In genomic region chr6:70108230-70108629, GRCh38 we compare ENCODE assay signal across 9 cellular contexts.
DNase-seq lines count a peak whose midpoint lies in the region; ATAC-seq, FAIRE-seq and TF ChIP-seq lines count a peak whose summit lies in the region.
"Had no signal": no experiment of that assay in that cellular context is flagged by ENCODE, and none has a peak within 500 bp of the region (broad histone marks: within the 10 kb centered on the region; RNA-seq: fewer than 3 reads in every experiment).

No MANE protein-coding gene starts in this region.

- peak overlapping the region in 2 of 3 experiments; percentile 33 to 57 for H3K27ac Mint-ChIP-seq in nephron
- H3K27ac Mint-ChIP-seq: activated naive CD8-positive, alpha-beta T cell had no signal

- peaks cover 3% of the 10 kb centered on the region for H3K27me3 Mint-ChIP-seq in nephron (ENCODE audit: low read depth)

- H2BK12ac ChIP-seq in H1 (ENCODE audit: low read depth, low read length): no peak overlapping the region

- no peaks in the 10 kb centered on the region; the same call in 1 of the 2 replicates for H3K79me1 ChIP-seq in H1 (ENCODE audit: low read depth, low read length)

- ATAC-seq in HG02798 (IDR thresholded peaks at IDR 0.05; ENCODE audit: poor library complexity, unreplicated experiment): peak; percentile 55
- no peak for ATAC-seq in GM19452 (IDR thresholded peaks at IDR 0.05; ENCODE audit: unreplicated experiment)

- peak; percentile 81 to 84 for TF ChIP-seq RAD21 in H1 (IDR thresholded peaks at IDR 0.05 in 1 of 2, conservative IDR thresholded peaks at IDR 0.05 in 1 of 2; ENCODE audit: low read depth in 2 of 2, low read length in 2 of 2)

- POLR2A ChIA-PET in H1 (lab: Charles Lee; ENCODE audit: partially characterized antibody): no interaction called here

- H3K9ac ChIP-seq in H1 (replicated peaks in 1 of 4; ENCODE audit: extremely low read depth in 1 of 4, low read depth in 3 of 4, low read length in 3 of 4): no peak overlapping the region

- H3K9me3 Mint-ChIP-seq in nephron: no peaks in the 10 kb centered on the region

- no peak overlapping the region for H3K56ac ChIP-seq in H1 (replicated peaks; ENCODE audit: insufficient read length, low read depth, low read length)

- 85% methylated on average over 1 of the region's 1 CpG; no CpG with 5 or more reads in 1 of the 2 experiments for WGBS in H1 (ENCODE audit: extremely low coverage in 1 of 2, insufficient coverage in 1 of 2, insufficient read length in 1 of 2, insufficient replicate concordance in 2 of 2, low coverage in 1 of 2, low lambda C conversion rate in 2 of 2, missing lambda C conversion rate in 1 of 2), 2 experiments

- CTCF ChIA-PET in H1 (lab: Charles Lee; ENCODE audit: partially characterized antibody): interaction anchor here (0.5 to 3.7 kb wide), 26 partner anchors 9 to 1113 kb away, joined by 3 to 25 read pairs (median 3); partner anchors contain the start of gene LMBRD1

- H3K4me2 ChIP-seq in H1 (ENCODE audit: insufficient read depth in 1 of 2, low read depth in 2 of 2, low read length in 2 of 2): no peak overlapping the region

- H4K5ac ChIP-seq in H1 (ENCODE audit: insufficient read length, low read depth, low read length): no peak overlapping the region

- H3K27ac ChIP-seq in H1 (ENCODE audit: low read depth, low read length): no peak overlapping the region

- H3K4me3 Mint-ChIP-seq in nephron: no peak overlapping the region
- H3K4me3 Mint-ChIP-seq: activated naive CD8-positive, alpha-beta T cell had no signal

- no peak overlapping the region for H2BK5ac ChIP-seq in H1 (ENCODE audit: low read depth, low read length)

- no peak for TF ChIP-seq POLR2A in H1 (IDR thresholded peaks at IDR 0.05; ENCODE audit: control extremely low read depth in 1 of 2, low read depth in 2 of 2, low read length in 2 of 2)

- H3K36me3 ChIP-seq in H1 (ENCODE audit: control insufficient read depth in 2 of 4, insufficient read depth in 4 of 4, low read length in 3 of 4): no peaks in the 10 kb centered on the region

- no peak overlapping the region for H4K91ac ChIP-seq in H1 (replicated peaks; ENCODE audit: insufficient read length, low read length)

- no peak overlapping the region for H2BK20ac ChIP-seq in H1 (ENCODE audit: low read length)

- H3K23me2 ChIP-seq in H1 (ENCODE audit: low read depth, low read length): no peaks in the 10 kb centered on the region; the same call in 1 of the 2 replicates

- H3K18ac ChIP-seq in H1 (ENCODE audit: extremely low read depth, low read length): no peak overlapping the region

- H3K27me3 ChIP-seq in H1 (replicated peaks in 1 of 4; ENCODE audit: control insufficient read depth in 3 of 4, extremely low read depth in 1 of 4, insufficient read depth in 3 of 4, low read length in 3 of 4): no peaks in the 10 kb centered on the region

- no peak for FAIRE-seq in H1 (lab: Jason Lieb, UNC)

- H4K8ac ChIP-seq in H1 (ENCODE audit: extremely low read depth, insufficient read depth, low read length): no peak overlapping the region

- H2BK15ac ChIP-seq in H1 (ENCODE audit: low read length): no peak overlapping the region

- H3K9me3 ChIP-seq in H1 (ENCODE audit: insufficient read depth in 2 of 2, low read depth in 1 of 2, low read length in 1 of 2): no peaks in the 10 kb centered on the region

- no peak overlapping the region for H3K23ac ChIP-seq in H1 (ENCODE audit: insufficient read length)

- H2AFZ ChIP-seq in H1 (ENCODE audit: low read length): no peak overlapping the region

- TF ChIP-seq CTCF in H1 (IDR thresholded peaks at IDR 0.05; ENCODE audit: control extremely low read depth in 1 of 3, insufficient read depth in 1 of 3, low read depth in 1 of 3, low read length in 3 of 3): peak in 2 of 3 experiments; percentile 45 to 53; a peak in 2 of 4 replicates
- TF ChIP-seq CTCF in nephron (IDR thresholded peaks at IDR 0.05; ENCODE audit: unreplicated experiment in 3 of 3): peak; percentile 69 to 81 (median 74)

- no peak overlapping the region for H3K4ac ChIP-seq in H1 (replicated peaks; ENCODE audit: insufficient read length, low read depth, low read length)

- H3K4me1 ChIP-seq in H1 (replicated peaks in 1 of 4; ENCODE audit: control insufficient read depth in 3 of 4, insufficient read depth in 4 of 4, low read length in 3 of 4): peaks cover 0 to 3% (median 1%) of the 10 kb centered on the region in 4 experiments; a peak in 3 of 7 replicates

- peaks cover 51% of the 10 kb centered on the region for H3K4me1 Mint-ChIP-seq in nephron

- TF ChIP-seq EP300 in H1 (IDR thresholded peaks at IDR 0.05; ENCODE audit: borderline replicate concordance in 1 of 2, low read depth in 2 of 2, low read length in 2 of 2): no peak

- DNase-seq in NCI-H82 (lab: John Stamatoyannopoulos, UW): peak; percentile 66
- no peak for DNase-seq in NCI-H82 treated with DMSO at 0.1 percent for 48 hours (lab: John Stamatoyannopoulos, UW; ENCODE audit: unreplicated experiment)
- peak; percentile 28 for DNase-seq in NCI-H748 treated with DMSO at 0.1 percent for 48 hours (lab: John Stamatoyannopoulos, UW)
- no peak for DNase-seq in H1 (ENCODE audit: low read depth in 1 of 2, low spot score in 2 of 2)
- no peak for DNase-seq in activated naive CD4-positive, alpha-beta T cell treated with Interleukin-2 at 50 U/mL for 16 hours

- H2AK5ac ChIP-seq in H1 (ENCODE audit: low read depth, low read length): no peak overlapping the region

- no peak overlapping the region for H3K4me3 ChIP-seq in H1 (ENCODE audit: extremely low read depth in 1 of 4, insufficient read depth in 2 of 4, low read depth in 3 of 4, low read length in 4 of 4)

- no peaks in the 10 kb centered on the region for H3K79me2 ChIP-seq in H1 (ENCODE audit: control insufficient read depth in 1 of 2, insufficient read depth in 2 of 2, low read length in 2 of 2)

- no peaks in the 10 kb centered on the region for H3K36me3 Mint-ChIP-seq in nephron (ENCODE audit: low read depth)
- H3K36me3 Mint-ChIP-seq: activated naive CD8-positive, alpha-beta T cell had no signal

- H4K20me1 ChIP-seq in H1 (replicated peaks in 1 of 2; ENCODE audit: control insufficient read depth in 1 of 2, insufficient read depth in 2 of 2, low read length in 2 of 2): no peaks in the 10 kb centered on the region

- H2BK120ac ChIP-seq in H1 (replicated peaks; ENCODE audit: low read depth, low read length): no peak overlapping the region

- no peak overlapping the region for H3K14ac ChIP-seq in H1 (ENCODE audit: insufficient read length)

TF ChIP-seq in H1, 55 proteins besides CTCF, POLR2A, EP300 and RAD21:
- no peak for TF ChIP-seq SP4 (IDR thresholded peaks at IDR 0.05; ENCODE audit: low read length)
- TF ChIP-seq NRF1 (IDR thresholded peaks at IDR 0.05; ENCODE audit: low read depth, low read length): no peak
- TF ChIP-seq USF2 (IDR thresholded peaks at IDR 0.05; ENCODE audit: low read length): no peak
- no peak for TF ChIP-seq GTF2F1 (IDR thresholded peaks at IDR 0.05; ENCODE audit: borderline replicate concordance, low read depth, low read length)
- TF ChIP-seq EGR1 (IDR thresholded peaks at IDR 0.05; ENCODE audit: borderline replicate concordance, low read depth, low read length): no peak
- no peak for TF ChIP-seq TEAD4 (IDR thresholded peaks at IDR 0.05; ENCODE audit: low read depth, low read length)
- TF ChIP-seq HDAC2 (IDR thresholded peaks at IDR 0.05; ENCODE audit: borderline replicate concordance in 1 of 2, low read depth in 2 of 2, low read length in 2 of 2): no peak
- no peak for TF ChIP-seq PHF8 (conservative IDR thresholded peaks at IDR 0.05; ENCODE audit: low read depth, low read length)
- no peak for TF ChIP-seq CTBP2 (IDR thresholded peaks at IDR 0.05; ENCODE audit: borderline replicate concordance, insufficient read depth, insufficient read length, low read length)
- no peak for TF ChIP-seq JUN (IDR thresholded peaks at IDR 0.05; ENCODE audit: low read depth, low read length)
TF ChIP-seq in H1: peak in this region for 0.

Comparison
In these comparisons a context has a peak if more than half of its experiments do, and no peak if none do; other contexts are left out.
1. DNase-seq: peak in NCI-H82 (single experiment) and NCI-H748 treated with DMSO at 0.1 percent for 48 hours (single experiment); none in NCI-H82 treated with DMSO at 0.1 percent for 48 hours (single experiment), H1 (0 of 2) and activated naive CD4-positive, alpha-beta T cell treated with Interleukin-2 at 50 U/mL for 16 hours (single experiment).